In the genomic region with DNA sequence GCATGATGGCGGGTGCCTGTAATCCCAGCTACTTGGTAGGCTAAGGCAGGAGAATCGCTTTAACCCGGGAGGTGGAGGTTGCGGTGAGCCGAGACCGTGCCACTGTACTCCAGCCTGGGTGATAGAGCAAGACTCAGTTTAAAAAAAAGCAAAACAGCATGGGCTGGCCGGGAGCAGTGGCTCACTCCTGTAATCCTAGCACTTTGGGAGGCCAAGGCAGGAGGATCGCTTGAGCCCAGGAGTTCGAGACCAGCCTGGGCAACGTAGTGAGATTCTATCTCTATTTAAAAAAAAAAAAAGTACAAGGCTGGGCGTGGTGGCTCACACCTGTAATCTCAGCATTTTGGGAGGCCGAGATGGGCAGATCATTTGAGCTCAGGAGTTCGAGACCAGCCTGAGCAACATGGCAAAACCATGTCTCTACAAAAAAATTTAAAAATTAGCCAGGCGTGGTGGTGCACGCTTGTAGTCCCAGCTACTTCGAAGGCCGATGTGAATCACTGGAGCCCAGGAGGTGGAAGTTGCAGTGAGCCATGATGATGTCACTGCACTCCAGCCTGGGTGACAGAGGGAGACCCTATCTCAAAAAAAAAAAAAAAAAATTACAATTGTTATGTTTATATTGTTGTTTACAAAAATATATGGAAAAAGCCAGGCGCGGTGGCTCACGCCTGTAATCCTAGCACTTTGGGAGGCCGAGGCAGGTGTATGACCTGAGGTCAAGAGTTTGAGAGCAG, we compare ENCODE assay signal across 8 cellular contexts. TPM values are rescaled to one million over a fixed set of nuclear protein-coding genes. Genes with fewer than 3 reads are reported as not detected.
DNase-seq lines count a peak whose midpoint lies in the region; ATAC-seq, FAIRE-seq and TF ChIP-seq lines count a peak whose summit lies in the region.
"Not testable (repeated sequence)": the region's sequence is repeated elsewhere in the genome, so short reads cannot be mapped to it uniquely, and the experiment has no call there.

No MANE protein-coding gene starts in this region.

- H4K20me1 ChIP-seq in Karpas-422 (ENCODE audit: insufficient read depth, low read depth, low read length), result not testable (repeated sequence)
- H4K20me1 ChIP-seq in K562 (replicated peaks; ENCODE audit: control insufficient read depth, insufficient read depth, low read length), result peaks cover 27% of the 10 kb centered on the region; the same call in 1 of the 2 replicates

- WGBS in K562 (ENCODE audit: insufficient coverage, low coverage, missing lambda C conversion rate), result 92% methylated on average over 19 of the region's 21 CpGs
- WGBS in lung, 2 donors, result 90 to 91% methylated on average over 21 of the region's 21 CpGs
- WGBS in transverse colon (ENCODE audit: low coverage in 1 of 2), 2 donors, result 88 to 96% methylated on average over 5 to 21 of the region's 21 CpGs

- not testable (repeated sequence) for TF ChIP-seq POLR2A in K562 (conservative IDR thresholded peaks at IDR 0.05); transverse colon (IDR thresholded peaks at IDR 0.05)

- not testable (repeated sequence) for FAIRE-seq in K562 (lab: Jason Lieb, UNC)

- CTCF ChIA-PET in Calu3 (lab: Charles Lee), result not testable (repeated sequence)
- CTCF ChIA-PET in activated CD4-positive, alpha-beta T cell treated with anti-CD3 and anti-CD28 coated beads for 36 hours (lab: Charles Lee), result interaction anchor here (0.6 to 1.4 kb wide), 4 partner anchors 8 to 308 kb away, joined by 3 to 12 read pairs (median 4); partner anchors contain the start of genes ERBB3 and ZC3H10
- CTCF ChIA-PET in K562 (lab: Yijun Ruan, JAX; ENCODE audit: low intra/inter-chr PET ratio), result interaction anchor here (1.2 kb wide), 1 partner anchor 67 kb away, joined by 3 read pairs; the partner anchor contains the start of gene NABP2

- POLR2A ChIA-PET in activated CD4-positive, alpha-beta T cell treated with anti-CD3 and anti-CD28 coated beads for 36 hours (lab: Charles Lee), result interaction anchor here (0.6 to 0.7 kb wide), 2 partner anchors 10 to 1691 kb away, joined by 3 to 8 read pairs; no protein-coding TSS in a partner anchor
- POLR2A ChIA-PET in K562 (lab: Yijun Ruan, JAX), result interaction anchor here (1.3 to 3.2 kb wide), 2 partner anchors 29 to 39 kb away, joined by 7 to 16 read pairs; partner anchors contain the start of genes ESYT1 and ZC3H10

- peaks cover 54% of the 10 kb centered on the region for H3K4me1 ChIP-seq in Karpas-422 (ENCODE audit: low read length)
- peaks cover 43 to 53% of the 10 kb centered on the region in 2 experiments; a peak in 4 of 5 replicates for H3K4me1 ChIP-seq in K562 (replicated peaks in 1 of 2; ENCODE audit: control insufficient read depth in 2 of 2, insufficient read depth in 2 of 2, low read length in 2 of 2)
- peaks cover 4 to 17% of the 10 kb centered on the region in 2 donors for H3K4me1 ChIP-seq in lung (ENCODE audit: control insufficient read depth in 2 of 2, insufficient read depth in 2 of 2, low read length in 2 of 2)
- H3K4me1 ChIP-seq in transverse colon, result peaks cover 17 to 51% (median 43%) of the 10 kb centered on the region in 4 donors

- H3K9me1 ChIP-seq in K562 (ENCODE audit: control insufficient read depth, insufficient read depth, low read length), result not testable (repeated sequence)

- not testable (repeated sequence) for ATAC-seq in activated CD4-positive, alpha-beta T cell treated with anti-CD3 and anti-CD28 coated beads for 36 hours; K562; lung (ENCODE audit: insufficient read depth, low FRiP score)

- H3K27ac ChIP-seq in Karpas-422 (ENCODE audit: low read length), result peak overlapping the region; percentile 82
- H3K27ac ChIP-seq in K562 (ENCODE audit: extremely low read depth, low read depth, low read length), result peak overlapping the region; percentile 98; the same call in 1 of the 3 replicates
- H3K27ac ChIP-seq in lung (ENCODE audit: low read depth in 1 of 2, low read length in 1 of 2), result peak overlapping the region; percentile 77 to 85
- H3K27ac ChIP-seq in transverse colon, result peak overlapping the region; percentile 94 to 100 (median 98)

- not testable (repeated sequence) for H2AFZ ChIP-seq in Karpas-422 (ENCODE audit: low read length); K562 (ENCODE audit: low read depth, low read length)

- not testable (repeated sequence) for TF ChIP-seq CTCF in Calu3 (IDR thresholded peaks at IDR 0.05; ENCODE audit: unreplicated experiment); K562 (IDR thresholded peaks at IDR 0.05 in 2 of 3, conservative IDR thresholded peaks at IDR 0.05 in 1 of 3; ENCODE audit: insufficient read depth in 2 of 3, low read depth in 1 of 3, low read length in 3 of 3); fibroblast of mammary gland (conservative IDR thresholded peaks at IDR 0.05; ENCODE audit: control insufficient read depth, insufficient read depth, low read depth, low read length); lung (IDR thresholded peaks at IDR 0.05; ENCODE audit: control extremely low read depth, extremely low read depth); progenitor cell of endocrine pancreas (IDR thresholded peaks at IDR 0.05; ENCODE audit: unreplicated experiment); transverse colon (IDR thresholded peaks at IDR 0.05)

- H3K9me3 ChIP-seq in Karpas-422 (ENCODE audit: low read length); K562 (replicated peaks; ENCODE audit: control insufficient read depth, insufficient read depth, low read depth, low read length); lung (ENCODE audit: control insufficient read depth in 2 of 2, insufficient read depth in 1 of 2, low read length in 1 of 2); transverse colon: not testable (repeated sequence)

- H3K36me3 ChIP-seq in Karpas-422 (ENCODE audit: insufficient read depth, low read length) (peaks cover 20% of the 10 kb centered on the region), K562 (ENCODE audit: control insufficient read depth, insufficient read depth, low read length) (peaks cover 41% of the 10 kb centered on the region), lung (ENCODE audit: control insufficient read depth in 2 of 2, insufficient read depth in 2 of 2, low read length in 2 of 2) (peaks cover 7 to 21% of the 10 kb centered on the region in 2 donors), transverse colon (peaks cover 0 to 20% (median 9%) of the 10 kb centered on the region in 4 donors)

- not testable (repeated sequence) for H3K9me2 ChIP-seq in Karpas-422 (replicated peaks; ENCODE audit: insufficient read depth, low read length)

- not testable (repeated sequence) for H3K9me3 Mint-ChIP-seq in Calu3 (ENCODE audit: low read depth, unreplicated experiment); activated CD4-positive, alpha-beta T cell treated with anti-CD3 and anti-CD28 coated beads for 36 hours (ENCODE audit: low read depth); progenitor cell of endocrine pancreas (ENCODE audit: low read depth)

- H3K79me2 ChIP-seq in Karpas-422 (ENCODE audit: low read length) (peaks cover 37% of the 10 kb centered on the region), K562 (ENCODE audit: control insufficient read depth, insufficient read depth, low read length) (peaks cover 59% of the 10 kb centered on the region)

- peaks cover 79% of the 10 kb centered on the region for H3K36me3 Mint-ChIP-seq in Calu3 (ENCODE audit: insufficient read depth, unreplicated experiment)
- H3K36me3 Mint-ChIP-seq in activated CD4-positive, alpha-beta T cell treated with anti-CD3 and anti-CD28 coated beads for 36 hours (ENCODE audit: low read depth), result peaks cover 46% of the 10 kb centered on the region
- peaks cover 27% of the 10 kb centered on the region for H3K36me3 Mint-ChIP-seq in progenitor cell of endocrine pancreas (ENCODE audit: insufficient read depth)

- H3K4me3 Mint-ChIP-seq in Calu3 (ENCODE audit: low read depth, unreplicated experiment) (peak overlapping the region; percentile 98), progenitor cell of endocrine pancreas (ENCODE audit: low read depth) (peak overlapping the region; percentile 94)
- peak overlapping the region; percentile 99 for H3K4me3 Mint-ChIP-seq in activated CD4-positive, alpha-beta T cell treated with anti-CD3 and anti-CD28 coated beads for 36 hours

- not testable (repeated sequence) for H3K27me3 ChIP-seq in Karpas-422 (ENCODE audit: low read length); K562 (ENCODE audit: control insufficient read depth in 2 of 2, insufficient read depth in 2 of 2, low read length in 2 of 2); lung (ENCODE audit: control insufficient read depth, insufficient read depth); transverse colon

- peak overlapping the region; percentile 80 for H3K9ac ChIP-seq in Karpas-422 (ENCODE audit: low read length)
- H3K9ac ChIP-seq in K562 (ENCODE audit: insufficient read depth in 1 of 2, low read depth in 2 of 2, low read length in 2 of 2), result peak overlapping the region; percentile 80 to 91

- in situ Hi-C loops in K562 (cut with MboI); transverse colon (cut with MboI; ENCODE audit: low pct_ligation_motif_present in 1 of 4, low pct_unique_long_range_greater_than_20kb in 1 of 4, low sequenced_read_pairs in 3 of 4): not testable (repeated sequence)

- H3K4me3 ChIP-seq in Karpas-422 (ENCODE audit: low read length), result peak overlapping the region; percentile 68
- not testable (repeated sequence) for H3K4me3 ChIP-seq in K562, lung
- H3K4me3 ChIP-seq in fibroblast of mammary gland (ENCODE audit: control insufficient read depth, low read depth, low read length), result peak overlapping the region; percentile 100
- peak overlapping the region in 3 of 4 donors; percentile 77 to 94 (median 82) for H3K4me3 ChIP-seq in transverse colon

- H3K4me1 Mint-ChIP-seq in Calu3 (ENCODE audit: low read depth, unreplicated experiment) (peaks cover 34% of the 10 kb centered on the region), progenitor cell of endocrine pancreas (ENCODE audit: low read depth) (peaks cover 41% of the 10 kb centered on the region)
- H3K4me1 Mint-ChIP-seq in activated CD4-positive, alpha-beta T cell treated with anti-CD3 and anti-CD28 coated beads for 36 hours, result peaks cover 31% of the 10 kb centered on the region

- not testable (repeated sequence) for TF ChIP-seq RAD21 in K562 (CRISPR knock-in tag; conservative IDR thresholded peaks at IDR 0.05 in 1 of 2, IDR thresholded peaks at IDR 0.05 in 1 of 2)

- BruUV-seq in Calu3 (replicated peaks; lab: Mats Ljungman, UMichigan); K562 (replicated peaks; lab: Mats Ljungman, UMichigan): not testable (repeated sequence)

- H3K27me3 Mint-ChIP-seq in Calu3 (ENCODE audit: unreplicated experiment); activated CD4-positive, alpha-beta T cell treated with anti-CD3 and anti-CD28 coated beads for 36 hours; progenitor cell of endocrine pancreas: not testable (repeated sequence)

- H3K4me2 ChIP-seq in Karpas-422 (ENCODE audit: low read depth, low read length, poor library complexity, severe bottlenecking) (peak overlapping the region; percentile 77), K562 (ENCODE audit: insufficient read depth, low read length) (peak overlapping the region; percentile 80)

- H3K27ac Mint-ChIP-seq in Calu3 (ENCODE audit: unreplicated experiment), result peak overlapping the region; percentile 100
- peak overlapping the region; percentile 96 for H3K27ac Mint-ChIP-seq in activated CD4-positive, alpha-beta T cell treated with anti-CD3 and anti-CD28 coated beads for 36 hours
- peak overlapping the region; percentile 99 for H3K27ac Mint-ChIP-seq in progenitor cell of endocrine pancreas

- DNase-seq in Calu3; Karpas-422; activated CD4-positive, alpha-beta T cell treated with anti-CD3 and anti-CD28 coated beads for 36 hours; K562 (ENCODE audit: extremely low read depth in 1 of 4, low spot score in 3 of 4); lung (ENCODE audit: low spot score); progenitor cell of endocrine pancreas (ENCODE audit: low spot score, unreplicated experiment); transverse colon: not testable (repeated sequence)
- DNase-seq in fibroblast of mammary gland (ENCODE audit: low read depth), result peak; percentile 54

- TF ChIP-seq EP300 in K562 (IDR thresholded peaks at IDR 0.05; ENCODE audit: low read length); transverse colon (IDR thresholded peaks at IDR 0.05; ENCODE audit: low read depth): not testable (repeated sequence)

- intact Hi-C loops in Calu3 (cut with micrococcal nuclease; ENCODE audit: unreplicated experiment) (loop anchor here (5.0 kb wide), 1 partner anchor 39 kb away; the partner anchor contains the start of genes RPL41 and ZC3H10), K562 (cut with micrococcal nuclease) (loop anchor here (5.0 kb wide), 1 partner anchor 39 kb away; the partner anchor contains the start of genes RPL41 and ZC3H10)
- intact Hi-C loops in activated CD4-positive, alpha-beta T cell treated with anti-CD3 and anti-CD28 coated beads for 36 hours (cut with DNase I, micrococcal nuclease), result loop anchor here in 1 of 2 experiments (10.0 kb wide), 1 partner anchor 928 kb away; the partner anchor contains the start of gene NAB2
- intact Hi-C loops in transverse colon (cut with DNase I; ENCODE audit: low total_unique reads), result not testable (repeated sequence)

RNA-seq across cellular contexts. Expression of gene MYL6, which starts 1.5 kb away (rescaled TPM):
- total RNA-seq in Calu3 (2022) (1,037 and 1,130 TPM in 2 replicates), K562 (2014; rRNA removed) (732 and 768 TPM in 2 replicates), K562 (2014; rRNA removed; fragmentation: Illumina TruSeq; extraction: Trizol) (816 and 934 TPM in 2 replicates), K562 (2015; rRNA removed; fragmentation: Illumina TruSeq; extraction: Trizol) (939 and 958 TPM in 2 replicates), K562 (2021) (535 and 557 TPM in 2 replicates), lung (1,000 to 10,000 TPM; 1,471 to 1,783 TPM), progenitor cell of endocrine pancreas (1,155 and 1,178 TPM in 2 replicates), transverse colon (1,000 to 10,000 TPM; 1,233 to 3,440 (median 2,458) TPM)
- 640 and 780 TPM in 2 replicates for total RNA-seq in Karpas-422 (2014; rRNA removed; shearing (Covaris generic); ENCODE audit: low replicate concordance)
- 100 to 1,000 TPM; 692 to 918 TPM for total RNA-seq in activated CD4-positive, alpha-beta T cell treated with anti-CD3 and anti-CD28 coated beads for 36 hours
- total RNA-seq in K562 (2011; cell fraction: chromatin; rRNA removed; ENCODE audit: low replicate concordance), result 310 and 505 TPM in 2 replicates
- 376 and 393 TPM in 2 replicates for total RNA-seq in K562 (2011; cell fraction: nucleolus; rRNA removed)
- 418 and 429 TPM in 2 replicates for total RNA-seq in K562 (2011; cell fraction: nucleoplasm; rRNA removed)
- polyA plus RNA-seq in K562 (2011; rRNA removed) (1,427 and 1,548 TPM in 2 replicates), K562 (2014; fragmentation: Illumina TruSeq; extraction: Trizol) (745 and 824 TPM in 2 replicates), K562 (2014; fragmentation: Nextera tagmentation; extraction: Ambion mirVana) (1,000 to 10,000 TPM; 1,377 to 1,664 TPM), K562 (2014; rRNA removed) (954 and 1,028 TPM in 2 replicates), lung (1,000 to 10,000 TPM; 2,612 to 3,593 TPM)
- polyA plus RNA-seq in K562 (2011; cell fraction: cytosol; rRNA removed), result 926 and 1,517 TPM in 2 replicates
- polyA plus RNA-seq in K562 (2011; cell fraction: nucleus; rRNA removed), result 539 and 809 TPM in 2 replicates
- polyA plus RNA-seq in K562 (2012), result 904 and 962 TPM in 2 replicates
- 374 and 408 TPM in 2 replicates for polyA minus RNA-seq in K562 (2011; rRNA and poly(A)+ RNA removed)
- 157 and 158 TPM in 2 replicates for polyA minus RNA-seq in K562 (2011; cell fraction: cytosol; rRNA and poly(A)+ RNA removed)
- polyA minus RNA-seq in K562 (2011; cell fraction: nucleus; rRNA and poly(A)+ RNA removed), result 136 and 283 TPM in 2 replicates

RNA-seq across cellular contexts. Expression of gene MYL6B, which starts 4.2 kb away (rescaled TPM):
- total RNA-seq in Calu3 (2022) (52.4 and 53.7 TPM in 2 replicates), K562 (2014; rRNA removed) (67.3 and 70.7 TPM in 2 replicates), K562 (2014; rRNA removed; fragmentation: Illumina TruSeq; extraction: Trizol) (32.9 and 42.8 TPM in 2 replicates), K562 (2015; rRNA removed; fragmentation: Illumina TruSeq; extraction: Trizol) (65.2 and 69.4 TPM in 2 replicates), K562 (2021) (77.3 and 95.4 TPM in 2 replicates), lung (10 to 100 TPM; 39.1 to 46.1 TPM), progenitor cell of endocrine pancreas (169 and 172 TPM in 2 replicates), transverse colon (10 to 100 TPM in 3 of 4 donors, not detected in 1; 26.4 to 30.0 (median 26.7) TPM)
- 33.1 and 94.4 TPM in 2 replicates for total RNA-seq in Karpas-422 (2014; rRNA removed; shearing (Covaris generic); ENCODE audit: low replicate concordance)
- total RNA-seq in activated CD4-positive, alpha-beta T cell treated with anti-CD3 and anti-CD28 coated beads for 36 hours, result 10 to 100 TPM; 76.3 to 79.3 TPM
- total RNA-seq in K562 (2011; cell fraction: chromatin; rRNA removed; ENCODE audit: low replicate concordance), result 35.1 and 55.9 TPM in 2 replicates
- 41.3 and 44.7 TPM in 2 replicates for total RNA-seq in K562 (2011; cell fraction: nucleolus; rRNA removed)
- total RNA-seq in K562 (2011; cell fraction: nucleoplasm; rRNA removed), result 39.9 and 49.7 TPM in 2 replicates
- polyA plus RNA-seq in K562 (2011; rRNA removed) (65.7 and 66.5 TPM in 2 replicates), K562 (2014; fragmentation: Illumina TruSeq; extraction: Trizol) (55.7 and 65.2 TPM in 2 replicates), K562 (2014; fragmentation: Nextera tagmentation; extraction: Ambion mirVana) (10 to 100 TPM; 48.2 to 68.6 TPM), K562 (2014; rRNA removed) (69.7 and 75.5 TPM in 2 replicates), lung (10 to 100 TPM; 20.7 to 40.3 TPM)
- polyA plus RNA-seq in K562 (2011; cell fraction: cytosol; rRNA removed), result 64.6 and 71.6 TPM in 2 replicates
- 40.3 and 43.8 TPM in 2 replicates for polyA plus RNA-seq in K562 (2011; cell fraction: nucleus; rRNA removed)
- 67.7 and 86.1 TPM in 2 replicates for polyA plus RNA-seq in K562 (2012)
- polyA minus RNA-seq in K562 (2011; rRNA and poly(A)+ RNA removed), result 29.8 and 36.9 TPM in 2 replicates
- 14.5 and 23.7 TPM in 2 replicates for polyA minus RNA-seq in K562 (2011; cell fraction: cytosol; rRNA and poly(A)+ RNA removed)
- 14.0 and 19.5 TPM in 2 replicates for polyA minus RNA-seq in K562 (2011; cell fraction: nucleus; rRNA and poly(A)+ RNA removed)

RNA-seq across cellular contexts. Expression of gene ESYT1, which starts 28.6 kb away (rescaled TPM):
- 72.7 and 91.1 TPM in 2 replicates for total RNA-seq in Calu3 (2022)
- total RNA-seq in Karpas-422 (2014; rRNA removed; shearing (Covaris generic); ENCODE audit: low replicate concordance), result 75.3 and 75.7 TPM in 2 replicates
- 100 to 1,000 TPM; 132 to 160 TPM for total RNA-seq in activated CD4-positive, alpha-beta T cell treated with anti-CD3 and anti-CD28 coated beads for 36 hours
- 495 and 946 TPM in 2 replicates for total RNA-seq in K562 (2011; cell fraction: chromatin; rRNA removed; ENCODE audit: low replicate concordance)
- 651 and 665 TPM in 2 replicates for total RNA-seq in K562 (2011; cell fraction: nucleolus; rRNA removed)
- total RNA-seq in K562 (2011; cell fraction: nucleoplasm; rRNA removed), result 590 and 653 TPM in 2 replicates
- 176 and 237 TPM in 2 replicates for total RNA-seq in K562 (2014; rRNA removed)
- 113 and 132 TPM in 2 replicates for total RNA-seq in K562 (2014; rRNA removed; fragmentation: Illumina TruSeq; extraction: Trizol)
- total RNA-seq in K562 (2015; rRNA removed; fragmentation: Illumina TruSeq; extraction: Trizol), result 132 and 133 TPM in 2 replicates
- total RNA-seq in K562 (2021), result 237 and 251 TPM in 2 replicates
- polyA plus RNA-seq in K562 (2011; rRNA removed), result 164 and 228 TPM in 2 replicates
- polyA plus RNA-seq in K562 (2011; cell fraction: cytosol; rRNA removed), result 207 and 344 TPM in 2 replicates
- 429 and 469 TPM in 2 replicates for polyA plus RNA-seq in K562 (2011; cell fraction: nucleus; rRNA removed)
- 168 and 357 TPM in 2 replicates for polyA plus RNA-seq in K562 (2012)
- polyA plus RNA-seq in K562 (2014; fragmentation: Illumina TruSeq; extraction: Trizol), result 396 and 420 TPM in 2 replicates
- polyA plus RNA-seq in K562 (2014; fragmentation: Nextera tagmentation; extraction: Ambion mirVana), result 100 to 1,000 TPM; 156 to 194 TPM
- polyA plus RNA-seq in K562 (2014; rRNA removed), result 146 and 160 TPM in 2 replicates
- polyA minus RNA-seq in K562 (2011; rRNA and poly(A)+ RNA removed), result 245 and 274 TPM in 2 replicates
- 212 and 259 TPM in 2 replicates for polyA minus RNA-seq in K562 (2011; cell fraction: cytosol; rRNA and poly(A)+ RNA removed)
- polyA minus RNA-seq in K562 (2011; cell fraction: nucleus; rRNA and poly(A)+ RNA removed), result 126 and 169 TPM in 2 replicates
- 100 to 1,000 TPM in 1 of 2 donors, 10 to 100 TPM in 1; 57.4 to 131 TPM for total RNA-seq in lung
- polyA plus RNA-seq in lung, result 10 to 100 TPM; 23.5 to 71.0 TPM
- 102 TPM in 2 replicates for total RNA-seq in progenitor cell of endocrine pancreas
- total RNA-seq in transverse colon, result 100 to 1,000 TPM in 2 of 4 donors, 10 to 100 TPM in 2; 94.2 to 133 (median 97.9) TPM

RNA-seq across cellular contexts. Expression of gene SMARCC2, which starts 32.7 kb away (rescaled TPM):
- 143 and 150 TPM in 2 replicates for total RNA-seq in Calu3 (2022)
- 26.2 and 42.2 TPM in 2 replicates for total RNA-seq in Karpas-422 (2014; rRNA removed; shearing (Covaris generic); ENCODE audit: low replicate concordance)
- 100 to 1,000 TPM in 1 of 2 experiments, 10 to 100 TPM in 1; 96.9 to 123 TPM for total RNA-seq in activated CD4-positive, alpha-beta T cell treated with anti-CD3 and anti-CD28 coated beads for 36 hours
- 585 and 631 TPM in 2 replicates for total RNA-seq in K562 (2011; cell fraction: chromatin; rRNA removed; ENCODE audit: low replicate concordance)
- total RNA-seq in K562 (2011; cell fraction: nucleolus; rRNA removed), result 245 and 259 TPM in 2 replicates
- 295 and 306 TPM in 2 replicates for total RNA-seq in K562 (2011; cell fraction: nucleoplasm; rRNA removed)
- total RNA-seq in K562 (2014; rRNA removed), result 30.8 and 32.4 TPM in 2 replicates
- 36.6 and 41.1 TPM in 2 replicates for total RNA-seq in K562 (2014; rRNA removed; fragmentation: Illumina TruSeq; extraction: Trizol)
- total RNA-seq in K562 (2015; rRNA removed; fragmentation: Illumina TruSeq; extraction: Trizol), result 35.0 and 35.9 TPM in 2 replicates
- total RNA-seq in K562 (2021), result 70.2 and 86.0 TPM in 2 replicates
- 45.1 and 64.6 TPM in 2 replicates for polyA plus RNA-seq in K562 (2011; rRNA removed)
- polyA plus RNA-seq in K562 (2011; cell fraction: cytosol; rRNA removed), result 21.5 and 23.9 TPM in 2 replicates
- polyA plus RNA-seq in K562 (2011; cell fraction: nucleus; rRNA removed), result 217 and 238 TPM in 2 replicates
- 80.2 and 85.8 TPM in 2 replicates for polyA plus RNA-seq in K562 (2012)
- 75.9 and 84.8 TPM in 2 replicates for polyA plus RNA-seq in K562 (2014; fragmentation: Illumina TruSeq; extraction: Trizol)
- polyA plus RNA-seq in K562 (2014; fragmentation: Nextera tagmentation; extraction: Ambion mirVana), result 10 to 100 TPM; 11.9 to 29.1 TPM
- polyA plus RNA-seq in K562 (2014; rRNA removed), result 49.8 and 54.0 TPM in 2 replicates
- 86.2 and 108 TPM in 2 replicates for polyA minus RNA-seq in K562 (2011; rRNA and poly(A)+ RNA removed)
- 50.7 and 61.7 TPM in 2 replicates for polyA minus RNA-seq in K562 (2011; cell fraction: cytosol; rRNA and poly(A)+ RNA removed)
- polyA minus RNA-seq in K562 (2011; cell fraction: nucleus; rRNA and poly(A)+ RNA removed), result 101 and 155 TPM in 2 replicates
- total RNA-seq in lung, result 10 to 100 TPM; 66.5 to 97.5 TPM
- polyA plus RNA-seq in lung, result 10 to 100 TPM; 23.9 to 29.0 TPM
- total RNA-seq in progenitor cell of endocrine pancreas, result 202 and 207 TPM in 2 replicates
- 100 to 1,000 TPM in 3 of 4 donors, 10 to 100 TPM in 1; 63.8 to 231 (median 135) TPM for total RNA-seq in transverse colon

RNA-seq across cellular contexts. Expression of gene ZC3H10, which starts 38.6 kb away (rescaled TPM):
- total RNA-seq in Calu3 (2022), result 6.6 and 8.2 TPM in 2 replicates
- 11.9 and 13.4 TPM in 2 replicates for total RNA-seq in Karpas-422 (2014; rRNA removed; shearing (Covaris generic); ENCODE audit: low replicate concordance)
- 1 to 10 TPM; 6.4 to 6.5 TPM for total RNA-seq in activated CD4-positive, alpha-beta T cell treated with anti-CD3 and anti-CD28 coated beads for 36 hours
- 9.2 and 15.6 TPM in 2 replicates for total RNA-seq in K562 (2011; cell fraction: chromatin; rRNA removed; ENCODE audit: low replicate concordance)
- total RNA-seq in K562 (2011; cell fraction: nucleolus; rRNA removed), result 12.5 and 14.0 TPM in 2 replicates
- total RNA-seq in K562 (2011; cell fraction: nucleoplasm; rRNA removed), result 16.0 and 23.7 TPM in 2 replicates
- total RNA-seq in K562 (2014; rRNA removed), result 2.2 and 2.3 TPM in 2 replicates
- total RNA-seq in K562 (2014; rRNA removed; fragmentation: Illumina TruSeq; extraction: Trizol), result 2.4 and 2.7 TPM in 2 replicates
- 3.0 and 3.8 TPM in 2 replicates for total RNA-seq in K562 (2015; rRNA removed; fragmentation: Illumina TruSeq; extraction: Trizol)
- 3.3 and 4.1 TPM in 2 replicates for total RNA-seq in K562 (2021)
- polyA plus RNA-seq in K562 (2011; rRNA removed), result 1.0 and 1.1 TPM in 2 replicates
- polyA plus RNA-seq in K562 (2011; cell fraction: cytosol; rRNA removed), result 1.1 and 1.5 TPM in 2 replicates
- polyA plus RNA-seq in K562 (2011; cell fraction: nucleus; rRNA removed), result 3.3 and 4.3 TPM in 2 replicates
- 1.9 and 2.8 TPM in 2 replicates for polyA plus RNA-seq in K562 (2012)
- polyA plus RNA-seq in K562 (2014; fragmentation: Illumina TruSeq; extraction: Trizol), result 1.6 and 1.9 TPM in 2 replicates
- polyA plus RNA-seq in K562 (2014; fragmentation: Nextera tagmentation; extraction: Ambion mirVana), result under 1 TPM; 0.31 to 0.46 TPM
- polyA plus RNA-seq in K562 (2014; rRNA removed), result 1.4 and 1.7 TPM in 2 replicates
- 5.3 and 6.2 TPM in 2 replicates for polyA minus RNA-seq in K562 (2011; rRNA and poly(A)+ RNA removed)
- polyA minus RNA-seq in K562 (2011; cell fraction: cytosol; rRNA and poly(A)+ RNA removed), result 0.95 and 1.5 TPM in 2 replicates
- 9.2 and 17.8 TPM in 2 replicates for polyA minus RNA-seq in K562 (2011; cell fraction: nucleus; rRNA and poly(A)+ RNA removed)
- 1 to 10 TPM; 2.5 to 7.9 TPM for total RNA-seq in lung
- 1 to 10 TPM; 3.1 to 3.5 TPM for polyA plus RNA-seq in lung
- 12.0 and 13.8 TPM in 2 replicates for total RNA-seq in progenitor cell of endocrine pancreas
- total RNA-seq in transverse colon, result 10 to 100 TPM in 1 of 4 donors, 1 to 10 TPM in 3; 3.7 to 10.1 (median 4.5) TPM
